24 cellular contexts compared by ENCODE assay signal in the genomic region with DNA sequence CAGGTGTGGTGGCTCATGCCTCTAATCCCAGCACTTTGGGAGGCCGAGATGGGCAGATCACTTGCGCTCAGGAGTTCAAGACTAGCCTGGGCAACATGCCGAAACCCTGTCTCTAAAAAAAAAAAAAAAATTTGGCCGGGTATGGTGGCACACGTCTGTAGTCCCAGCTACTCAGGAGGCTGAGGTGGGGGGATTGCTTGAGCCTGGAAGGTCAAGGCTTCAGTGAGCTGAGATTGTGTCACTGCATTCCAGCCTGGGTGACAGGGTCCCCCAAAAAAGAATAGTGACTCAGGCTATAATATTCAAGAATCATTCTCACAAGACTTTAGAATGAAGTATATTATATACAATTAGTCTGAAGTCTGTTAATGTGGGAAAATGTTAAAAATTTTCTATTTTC.
"Had no signal": no experiment of that assay in that cellular context is flagged by ENCODE, and none has a peak within 500 bp of the region (broad histone marks: within the 10 kb centered on the region; RNA-seq: fewer than 3 reads in every experiment).

No MANE protein-coding gene starts in this region.

- H3K27ac ChIP-seq: hepatocyte, left ventricle myocardium inferior, pancreas, prostate gland, right lobe of liver, spleen, suprapubic skin, thoracic aorta, tibial artery, upper lobe of right lung had no signal

- H3K27me3 ChIP-seq: heart left ventricle, hepatocyte, pancreas, right lobe of liver, spleen, suprapubic skin, tibial artery, upper lobe of right lung had no signal

- H3K36me3 ChIP-seq: heart left ventricle, left ventricle myocardium inferior, pancreas, prostate gland, right lobe of liver, spleen, suprapubic skin, thoracic aorta, tibial artery, upper lobe of right lung had no signal

- H3K4me3 ChIP-seq: heart left ventricle, hepatocyte, left ventricle myocardium inferior, lung, pancreas, prostate gland, right lobe of liver, spleen, suprapubic skin, thoracic aorta, tibial artery, upper lobe of right lung had no signal

- H3K9me3 ChIP-seq: heart left ventricle, left ventricle myocardium inferior, pancreas, prostate gland, right lobe of liver, spleen, suprapubic skin, thoracic aorta, tibial artery, upper lobe of right lung had no signal

- ATAC-seq: naive thymus-derived CD4-positive, alpha-beta T cell; natural killer cell treated with Interleukin-12 subunit alpha and Interleukin-12 subunit beta and Interleukin-15 and Interleukin-18, amount 100 ng/mL, for 72 hours; pancreas; right lobe of liver; stimulated activated effector memory CD8-positive, alpha-beta T cell treated with anti-CD3 and anti-CD28 coated beads, Interleukin-12 subunit alpha, Interleukin-12 subunit beta, amount 100 ng/mL, for 72 hours; upper lobe of right lung had no signal

- H3K4me1 ChIP-seq: prostate gland, tibial artery had no signal

- DNase-seq: glutamatergic neuron; islet precursor cell; left ventricle myocardium inferior; mesendoderm; naive thymus-derived CD4-positive, alpha-beta T cell; nucleus accumbens; pancreas; posterior cingulate gyrus; right lobe of liver; small intestine; spleen; stimulated activated CD4-positive, alpha-beta T cell treated with anti-CD3 and anti-CD28 coated beads, Interleukin-4, amount 100 ng/mL, for 24 hours; stimulated activated naive CD4-positive, alpha-beta T cell; tibial artery; trophoblast cell; upper lobe of right lung had no signal
